Comparison of ENCODE assay signal across 9 cellular contexts in the genomic region with DNA sequence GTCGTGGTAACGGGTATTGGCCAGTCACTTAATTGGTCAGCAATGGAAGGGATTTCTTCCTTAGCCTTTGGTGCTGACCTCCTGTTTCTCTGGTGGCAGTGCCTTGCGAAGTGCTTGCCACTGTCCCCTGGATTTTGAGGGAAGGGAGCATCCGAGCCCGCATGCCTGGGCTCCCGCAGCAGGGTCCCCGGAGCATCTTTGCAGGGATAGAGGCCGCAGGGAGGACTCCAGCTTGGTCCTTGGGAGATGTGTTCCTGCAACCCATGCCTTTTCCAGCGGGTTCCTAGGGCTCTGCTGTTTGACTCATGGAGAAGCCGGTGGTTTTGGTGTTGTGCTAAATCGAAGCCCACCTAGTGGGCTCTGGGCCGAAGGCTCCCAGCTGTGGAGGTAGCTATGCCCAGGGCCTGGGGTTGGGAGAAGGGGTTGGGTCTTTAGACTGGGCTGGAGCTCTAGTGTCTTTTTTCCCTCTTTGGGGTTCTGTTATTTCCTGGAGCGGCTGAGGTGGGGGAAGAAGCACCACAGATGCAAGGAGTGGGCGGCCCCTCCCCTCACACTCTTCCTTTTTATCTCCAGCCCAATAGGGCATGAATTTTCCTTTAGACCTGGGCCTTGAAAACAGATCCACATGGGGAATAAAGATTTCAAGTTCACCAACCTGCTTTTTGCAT. TPM values are rescaled to one million over a fixed set of nuclear protein-coding genes. Genes with fewer than 3 reads are reported as not detected.
DNase-seq lines count a peak whose midpoint lies in the region; ATAC-seq and TF ChIP-seq lines count a peak whose summit lies in the region.
"Had no signal": no experiment of that assay in that cellular context is flagged by ENCODE, and none has a peak within 500 bp of the region (broad histone marks: within the 10 kb centered on the region; RNA-seq: fewer than 3 reads in every experiment).

No MANE protein-coding gene starts in this region.

- H3K36me3 Mint-ChIP-seq in stimulated activated naive CD8-positive, alpha-beta T cell treated with anti-CD3 and anti-CD28 coated beads, Interleukin-15, Interleukin-2, amounts not matched to agents 100 ng/mL and 50 ng/mL, for 24 hours (ENCODE audit: low read depth) = peaks cover 46% of the 10 kb centered on the region

- H3K4me3 ChIP-seq in choroid plexus epithelial cell (ENCODE audit: low read depth, low read length) = peak overlapping the region; percentile 62
- H3K4me3 ChIP-seq in muscle layer of colon (ENCODE audit: low read depth in 1 of 2, low read length in 2 of 2) = peak overlapping the region; percentile 51 to 56
- H3K4me3 ChIP-seq in vagina = peak overlapping the region; percentile 71 to 99

- H3K9me3 ChIP-seq in muscle layer of colon (ENCODE audit: low read length) (no peaks in the 10 kb centered on the region), vagina (no peaks in the 10 kb centered on the region)

- H3K9me3 Mint-ChIP-seq in stimulated activated naive CD8-positive, alpha-beta T cell treated with anti-CD3 and anti-CD28 coated beads, Interleukin-15, Interleukin-2, amounts not matched to agents 100 ng/mL and 50 ng/mL, for 24 hours = no peaks in the 10 kb centered on the region

- H3K4me3 Mint-ChIP-seq in stimulated activated naive CD8-positive, alpha-beta T cell treated with anti-CD3 and anti-CD28 coated beads, Interleukin-15, Interleukin-2, amounts not matched to agents 100 ng/mL and 50 ng/mL, for 24 hours = peak overlapping the region; percentile 82

- H3K27me3 Mint-ChIP-seq in stimulated activated naive CD8-positive, alpha-beta T cell treated with anti-CD3 and anti-CD28 coated beads, Interleukin-15, Interleukin-2, amounts not matched to agents 100 ng/mL and 50 ng/mL, for 24 hours = no peaks in the 10 kb centered on the region

- peaks cover 85% of the 10 kb centered on the region for H3K4me1 Mint-ChIP-seq in stimulated activated naive CD8-positive, alpha-beta T cell treated with anti-CD3 and anti-CD28 coated beads, Interleukin-15, Interleukin-2, amounts not matched to agents 100 ng/mL and 50 ng/mL, for 24 hours (ENCODE audit: low read depth)

- no peak overlapping the region for H3K27ac ChIP-seq in muscle layer of colon (ENCODE audit: low read depth, low read length)
- peak overlapping the region; percentile 53 for H3K27ac ChIP-seq in vagina

- no peaks in the 10 kb centered on the region for H3K27me3 ChIP-seq in muscle layer of colon (ENCODE audit: control insufficient read depth in 1 of 2, insufficient read depth in 2 of 2, low read length in 2 of 2)
- no peaks in the 10 kb centered on the region for H3K27me3 ChIP-seq in vagina

- no peak for DNase-seq in stimulated activated naive CD8-positive, alpha-beta T cell treated with anti-CD3 and anti-CD28 coated beads, Interleukin-15, Interleukin-2, amounts not matched to agents 100 U/mL and 50 U/mL, for 24 hours
- DNase-seq in choroid plexus epithelial cell (ENCODE audit: low read depth) = no peak
- no peak for DNase-seq in vagina (ENCODE audit: extremely low spot score in 2 of 2)
- no peak for DNase-seq in midbrain (lab: John Stamatoyannopoulos, UW)
- DNase-seq: activated CD4-positive, CD25-positive, alpha-beta regulatory T cell had no signal

- H3K27ac Mint-ChIP-seq in stimulated activated naive CD8-positive, alpha-beta T cell treated with anti-CD3 and anti-CD28 coated beads, Interleukin-15, Interleukin-2, amounts not matched to agents 100 ng/mL and 50 ng/mL, for 24 hours = peak overlapping the region; percentile 91

- peaks cover 24% of the 10 kb centered on the region for H3K4me1 ChIP-seq in muscle layer of colon (ENCODE audit: insufficient read depth, low read length)
- peaks cover 45% of the 10 kb centered on the region for H3K4me1 ChIP-seq in vagina

- ATAC-seq in stimulated activated naive CD8-positive, alpha-beta T cell treated with anti-CD3 and anti-CD28 coated beads, Interleukin-15, Interleukin-2, amounts not matched to agents 100 U/mL and 50 U/mL, for 24 hours = no peak
- ATAC-seq in GM19455 (IDR thresholded peaks at IDR 0.05; ENCODE audit: unreplicated experiment) (no peak), GM18498 (IDR thresholded peaks at IDR 0.05; ENCODE audit: unreplicated experiment) (no peak)

- no peak overlapping the region for H3K9ac ChIP-seq in muscle layer of colon (ENCODE audit: low read length)

- H3K36me3 ChIP-seq in muscle layer of colon (ENCODE audit: insufficient read depth, low read length) (no peaks in the 10 kb centered on the region), vagina (no peaks in the 10 kb centered on the region)

- intact Hi-C loops in vagina (cut with DNase I) = no loop called here

- no peak for TF ChIP-seq POLR2A in vagina (IDR thresholded peaks at IDR 0.05)

- no peak for TF ChIP-seq CTCF in choroid plexus epithelial cell (conservative IDR thresholded peaks at IDR 0.05; ENCODE audit: low read depth, low read length)
- TF ChIP-seq CTCF in vagina (IDR thresholded peaks at IDR 0.05) = no peak

RNA-seq across cellular contexts. Expression of gene PIK3CD, which starts 39.0 kb away (rescaled TPM):
- total RNA-seq in vagina = 13.0 TPM
